1 cellular context compared by ENCODE assay signal in genomic region chr6:7542065-7542877, GRCh38.
TF ChIP-seq lines count a peak whose summit lies in the region.

No MANE protein-coding gene starts in this region.

TF ChIP-seq in HepG2, 621 proteins besides CTCF, POLR2A, EP300 and RAD21 (continued from another document and continues in another):
- TF ChIP-seq ZNF513 (CRISPR knock-in tag; conservative IDR thresholded peaks at IDR 0.05) (no peak), BCLAF1 (IDR thresholded peaks at IDR 0.05) (no peak), ZNF34 (CRISPR knock-in tag; IDR thresholded peaks at IDR 0.05; ENCODE audit: borderline replicate concordance) (0 out of 2 replicates have a peak, but pooled peaks have one; percentile 12), FOSL1 (CRISPR knock-in tag; IDR thresholded peaks at IDR 0.05; ENCODE audit: borderline replicate concordance) (no peak), SMAD1 (CRISPR knock-in tag; IDR thresholded peaks at IDR 0.05; ENCODE audit: borderline replicate concordance, low read depth) (no peak), ZNF761 (CRISPR knock-in tag; conservative IDR thresholded peaks at IDR 0.05) (no peak), ZBTB8A (CRISPR knock-in tag; IDR thresholded peaks at IDR 0.05; ENCODE audit: borderline replicate concordance, low read depth) (0 out of 2 replicates have a peak, but pooled peaks have one; percentile 28), FOXP1 (IDR thresholded peaks at IDR 0.05) (no peak), FOXP1 (CRISPR knock-in tag; IDR thresholded peaks at IDR 0.05) (no peak), ZNF839 (CRISPR knock-in tag; IDR thresholded peaks at IDR 0.05; ENCODE audit: borderline replicate concordance) (0 out of 2 replicates have a peak, but pooled peaks have one; percentile 12), HDAC1 (CRISPR knock-in tag; IDR thresholded peaks at IDR 0.05) (no peak; the same call in 1 of the 2 replicates), KDM1A (CRISPR knock-in tag; IDR thresholded peaks at IDR 0.05) (no peak), ZNF749 (CRISPR knock-in tag; IDR thresholded peaks at IDR 0.05; ENCODE audit: borderline replicate concordance) (no peak), SP140L (CRISPR knock-in tag; IDR thresholded peaks at IDR 0.05; ENCODE audit: borderline replicate concordance) (0 out of 2 replicates have a peak, but pooled peaks have one; percentile 1), GMEB2 (CRISPR knock-in tag; IDR thresholded peaks at IDR 0.05; ENCODE audit: low read depth) (no peak), SMC3 (IDR thresholded peaks at IDR 0.05; ENCODE audit: low read length) (no peak), SUZ12 (IDR thresholded peaks at IDR 0.05; ENCODE audit: low read depth, low read length) (no peak), CC2D1A (CRISPR knock-in tag; IDR thresholded peaks at IDR 0.05) (no peak), SALL2 (CRISPR knock-in tag; IDR thresholded peaks at IDR 0.05) (no peak; the same call in 1 of the 2 replicates), SMARCE1 (IDR thresholded peaks at IDR 0.05; ENCODE audit: borderline replicate concordance) (no peak), EZH2 (conservative IDR thresholded peaks at IDR 0.05; ENCODE audit: low read depth, low read length) (no peak), MYNN (CRISPR knock-in tag; IDR thresholded peaks at IDR 0.05; ENCODE audit: low read depth) (no peak), ZNF800 (CRISPR knock-in tag; IDR thresholded peaks at IDR 0.05) (peak; percentile 25; the same call in 1 of the 2 replicates), KLF9 (CRISPR knock-in tag; IDR thresholded peaks at IDR 0.05; ENCODE audit: low read depth) (no peak), TFE3 (CRISPR knock-in tag; IDR thresholded peaks at IDR 0.05) (no peak), BCL6 (CRISPR knock-in tag; IDR thresholded peaks at IDR 0.05) (peak; percentile 58; the same call in 1 of the 2 replicates), CHCHD3 (CRISPR knock-in tag; IDR thresholded peaks at IDR 0.05) (no peak), SNAPC4 (CRISPR knock-in tag; IDR thresholded peaks at IDR 0.05) (0 out of 2 replicates have a peak, but pooled peaks have one; percentile 37), RORA (CRISPR knock-in tag; IDR thresholded peaks at IDR 0.05) (no peak; the same call in 1 of the 2 replicates), ZMYM4 (CRISPR knock-in tag; IDR thresholded peaks at IDR 0.05) (no peak), ZBTB44 (CRISPR knock-in tag; IDR thresholded peaks at IDR 0.05) (no peak), PAF1 (CRISPR knock-in tag; IDR thresholded peaks at IDR 0.05) (no peak), FOXM1 (CRISPR knock-in tag; IDR thresholded peaks at IDR 0.05) (no peak), SAP130 (CRISPR knock-in tag; IDR thresholded peaks at IDR 0.05; ENCODE audit: low read depth) (no peak), ZBTB2 (CRISPR knock-in tag; IDR thresholded peaks at IDR 0.05; ENCODE audit: low read depth) (0 out of 2 replicates have a peak, but pooled peaks have one; percentile 33)
